26 cellular contexts compared by ENCODE assay signal in genomic region chr3:101163554-101163953, GRCh38.
"Had no signal": no experiment of that assay in that cellular context is flagged by ENCODE, and none has a peak within 500 bp of the region (broad histone marks: within the 10 kb centered on the region; RNA-seq: fewer than 3 reads in every experiment).

No MANE protein-coding gene starts in this region.

- H3K9me3 Mint-ChIP-seq: activated naive CD8-positive, alpha-beta T cell treated with anti-CD3 and anti-CD28 coated beads, Interleukin-2, amount 10 ng/mL, durations not matched to agents 7 days and 5 days; T-helper 1 cell treated with Interleukin-12 subunit alpha and Interleukin-12 subunit beta and Interleukin-4 antibody, amounts not matched to agents 30 μg/mL and 1 μg/mL, for 36 hours had no signal

- ATAC-seq: activated CD8-positive, alpha-beta T cell treated with anti-CD3 and anti-CD28 coated beads, Interleukin-2, amount 10 ng/mL, durations not matched to agents 7 days and 5 days; Panc1 had no signal

- H3K4me1 Mint-ChIP-seq: activated naive CD8-positive, alpha-beta T cell treated with anti-CD3 and anti-CD28 coated beads, Interleukin-2, amount 10 ng/mL, durations not matched to agents 7 days and 5 days had no signal

- H3K27ac ChIP-seq: breast epithelium, SJCRH30 had no signal

- H3K4me3 ChIP-seq: breast epithelium, SJCRH30 had no signal

- H3K4me1 ChIP-seq: breast epithelium had no signal

- DNase-seq: activated CD4-positive, alpha-beta T cell treated with anti-CD3 and anti-CD28 coated beads for 48 hours; activated CD4-positive, alpha-beta T cell treated with anti-CD3 and anti-CD28 coated beads, Interleukin-2, amount 50 U/mL, for 4 hours; activated CD4-positive, CD25-positive, alpha-beta regulatory T cell treated with anti-CD3 and anti-CD28 coated beads, Interleukin-2, amount 50 U/mL, for 72 hours; activated CD8-positive, alpha-beta memory T cell treated with anti-CD3 and anti-CD28 coated beads, Interleukin-2, amount 50 U/mL, for 48 hours; activated CD8-positive, alpha-beta T cell treated with anti-CD3 and anti-CD28 coated beads, Interleukin-2, amount 10 ng/mL, durations not matched to agents 7 days and 5 days; activated naive CD4-positive, alpha-beta T cell treated with anti-CD3 and anti-CD28 coated beads, Interleukin-2, amount 50 U/mL, for 16 hours; activated naive CD8-positive, alpha-beta T cell treated with anti-CD3 and anti-CD28 coated beads, Interleukin-2, amount 10 ng/mL, durations not matched to agents 7 days and 5 days; activated T-cell treated with anti-CD3 and anti-CD28 coated beads, Interleukin-2, amount 50 U/mL, for 1 hour; aorta; central memory CD4-positive, alpha-beta T cell; NCI-H1048; NCI-H146; NCI-H1930; NCI-H2171; NCI-H2227 treated with DMSO at 0.1 percent for 48 hours; NCI-H446 treated with DMSO at 0.1 percent for 48 hours; NCI-H526; NCI-H774; NK-92 treated with Interleukin-12 subunit alpha and Interleukin-12 subunit beta, amount 100 ng/mL, for 24 hours; OCI-M1; Right ventricle myocardium superior; RPMI8226; SJCRH30 had no signal

- H3K9me3 ChIP-seq: breast epithelium, SJCRH30 had no signal

- H3K36me3 Mint-ChIP-seq: activated naive CD8-positive, alpha-beta T cell treated with anti-CD3 and anti-CD28 coated beads, Interleukin-2, amount 10 ng/mL, durations not matched to agents 7 days and 5 days had no signal

- H3K27me3 ChIP-seq: breast epithelium, SJCRH30 had no signal

- H3K4me3 Mint-ChIP-seq: activated CD8-positive, alpha-beta T cell treated with anti-CD3 and anti-CD28 coated beads, Interleukin-2, amount 10 ng/mL, durations not matched to agents 7 days and 5 days; activated naive CD8-positive, alpha-beta T cell treated with anti-CD3 and anti-CD28 coated beads, Interleukin-2, amount 10 ng/mL, durations not matched to agents 7 days and 5 days; T-helper 1 cell treated with Interleukin-12 subunit alpha and Interleukin-12 subunit beta and Interleukin-4 antibody, amounts not matched to agents 30 μg/mL and 1 μg/mL, for 36 hours had no signal

- H3K27ac Mint-ChIP-seq: activated CD8-positive, alpha-beta T cell treated with anti-CD3 and anti-CD28 coated beads, Interleukin-2, amount 10 ng/mL, durations not matched to agents 7 days and 5 days; activated naive CD8-positive, alpha-beta T cell treated with anti-CD3 and anti-CD28 coated beads, Interleukin-2, amount 10 ng/mL, durations not matched to agents 7 days and 5 days; T-helper 1 cell treated with Interleukin-12 subunit alpha and Interleukin-12 subunit beta and Interleukin-4 antibody, amounts not matched to agents 30 μg/mL and 1 μg/mL, for 36 hours had no signal

- H3K36me3 ChIP-seq: breast epithelium, SJCRH30 had no signal
